ENCODE assay signal across 1 cellular context in the genomic region with DNA sequence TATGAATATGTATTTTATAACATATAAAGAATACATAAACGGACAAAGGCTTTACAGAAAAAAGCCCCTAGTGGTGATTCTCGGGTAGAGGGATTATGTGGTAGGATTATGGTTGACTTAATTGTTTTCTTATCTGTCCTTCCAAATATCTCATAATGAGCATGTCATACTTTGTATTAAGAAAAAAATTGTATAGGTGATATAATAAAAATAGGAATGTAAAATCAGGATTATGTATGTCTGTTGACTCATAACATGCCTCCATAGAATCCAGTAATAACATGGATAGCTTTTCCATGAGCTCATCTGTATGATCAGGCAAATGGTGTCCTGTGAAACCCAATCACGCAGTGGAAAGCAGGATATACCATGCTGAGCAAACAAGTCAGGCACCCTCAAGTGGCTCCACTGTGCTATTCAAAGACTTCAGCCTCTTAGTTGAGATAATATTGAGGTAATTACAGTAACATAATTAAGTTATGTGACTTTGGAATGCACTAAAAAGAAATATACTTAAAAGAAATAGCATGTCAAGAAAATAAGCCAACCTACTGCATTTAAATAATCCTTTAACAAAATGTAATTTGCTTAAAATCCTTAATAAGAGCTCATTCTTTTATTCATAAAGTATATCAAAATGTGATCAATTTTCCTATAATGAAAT.
TF ChIP-seq lines count a peak whose summit lies in the region.

No MANE protein-coding gene starts in this region.

TF ChIP-seq in SK-N-SH treated with all-trans-retinoic acid at 6 μM for 48 hours, 23 proteins besides CTCF, POLR2A, EP300 and RAD21 (continued from another document):
- TF ChIP-seq ZC3H10 (CRISPR knock-in tag; IDR thresholded peaks at IDR 0.05): no peak
